13 cellular contexts compared by ENCODE assay signal in the genomic region with DNA sequence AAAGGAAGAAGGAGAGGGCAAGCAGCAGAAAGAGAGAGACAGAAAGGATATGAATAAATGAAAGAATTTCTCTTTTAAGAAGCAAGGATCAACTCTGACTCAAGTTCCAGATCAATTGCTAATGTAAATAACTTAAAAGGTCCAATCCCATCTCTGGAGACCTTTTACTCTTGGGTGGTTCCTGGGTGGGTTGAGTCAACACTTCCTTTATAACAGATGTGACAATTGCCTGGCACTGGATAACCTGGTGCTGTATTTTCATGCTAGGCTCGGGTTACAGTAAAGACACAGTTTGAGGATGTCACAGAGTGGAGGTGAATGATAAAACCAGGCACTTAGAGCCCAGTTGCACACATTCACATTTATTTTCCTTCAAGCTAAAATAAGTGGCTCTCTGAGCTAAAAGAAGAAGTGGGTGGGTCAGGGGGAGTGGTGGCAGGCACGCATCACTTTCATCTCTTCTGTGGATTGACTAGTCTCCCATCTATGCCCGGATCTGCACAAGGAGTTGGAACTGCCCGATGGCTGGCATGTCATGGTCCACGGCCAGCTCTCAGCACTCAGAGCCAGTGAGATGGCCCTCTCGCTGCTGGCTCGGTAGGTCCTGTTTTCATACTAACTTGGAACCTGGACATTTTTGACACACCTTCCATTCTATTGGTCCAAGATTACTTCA.
DNase-seq lines count a peak whose midpoint lies in the region; ATAC-seq lines count a peak whose summit lies in the region.
"Had no signal": no experiment of that assay in that cellular context is flagged by ENCODE, and none has a peak within 500 bp of the region (broad histone marks: within the 10 kb centered on the region; RNA-seq: fewer than 3 reads in every experiment).

No MANE protein-coding gene starts in this region.

- H3K27ac Mint-ChIP-seq in natural killer cell treated with Interleukin-12 subunit alpha and Interleukin-12 subunit beta and Interleukin-15 and Interleukin-18, amount 100 ng/mL, for 72 hours: peak overlapping the region; percentile 41 to 80
- no peak overlapping the region for H3K27ac Mint-ChIP-seq in activated T-helper 1 cell treated with anti-CD3 and anti-CD28 coated beads, Interleukin-12 subunit alpha, Interleukin-12 subunit beta, Interleukin-2, Interleukin-4 antibody, amounts not matched to agents 30 ng/mL and 10 ng/mL and 1 ng/mL, durations not matched to agents 14 hours and 24 hours and 36 hours

- no peak for ATAC-seq in natural killer cell treated with Interleukin-12 subunit alpha and Interleukin-12 subunit beta and Interleukin-15 and Interleukin-18, amount 100 ng/mL, for 72 hours
- no peak for ATAC-seq in left lobe of liver
- ATAC-seq: GM12878 had no signal

- H3K36me3 Mint-ChIP-seq in natural killer cell treated with Interleukin-12 subunit alpha and Interleukin-12 subunit beta and Interleukin-15 and Interleukin-18, amount 100 ng/mL, for 72 hours: peaks cover 6% of the 10 kb centered on the region
- peaks cover 49% of the 10 kb centered on the region for H3K36me3 Mint-ChIP-seq in activated T-helper 1 cell treated with anti-CD3 and anti-CD28 coated beads, Interleukin-12 subunit alpha, Interleukin-12 subunit beta, Interleukin-2, Interleukin-4 antibody, amounts not matched to agents 30 ng/mL and 10 ng/mL and 1 ng/mL, durations not matched to agents 14 hours and 24 hours and 36 hours (ENCODE audit: low read depth)

- no peaks in the 10 kb centered on the region for H3K27me3 ChIP-seq in adipocyte (replicated peaks; ENCODE audit: control insufficient read depth, insufficient read depth, low read length)
- H3K27me3 ChIP-seq: ovary had no signal

- H3K36me3 ChIP-seq in adipocyte (ENCODE audit: control insufficient read depth, insufficient read depth, low read length, severe bottlenecking): no peaks in the 10 kb centered on the region
- H3K36me3 ChIP-seq: ovary had no signal

- H3K4me3 ChIP-seq in adipocyte (ENCODE audit: low read length): no peak overlapping the region
- H3K4me3 ChIP-seq: GM12878, ovary had no signal

- no peak overlapping the region for H3K4me3 Mint-ChIP-seq in natural killer cell treated with Interleukin-12 subunit alpha and Interleukin-12 subunit beta and Interleukin-15 and Interleukin-18, amount 100 ng/mL, for 72 hours
- no peak overlapping the region for H3K4me3 Mint-ChIP-seq in activated T-helper 1 cell treated with anti-CD3 and anti-CD28 coated beads, Interleukin-12 subunit alpha, Interleukin-12 subunit beta, Interleukin-2, Interleukin-4 antibody, amounts not matched to agents 30 ng/mL and 10 ng/mL and 1 ng/mL, durations not matched to agents 14 hours and 24 hours and 36 hours
- H3K4me3 Mint-ChIP-seq: central memory CD8-positive, alpha-beta T cell had no signal

- H3K9me3 ChIP-seq in adipocyte (ENCODE audit: control insufficient read depth, low read length): no peaks in the 10 kb centered on the region
- H3K9me3 ChIP-seq: ovary had no signal

- peaks cover 58 to 67% of the 10 kb centered on the region in 2 donors for H3K4me1 Mint-ChIP-seq in natural killer cell treated with Interleukin-12 subunit alpha and Interleukin-12 subunit beta and Interleukin-15 and Interleukin-18, amount 100 ng/mL, for 72 hours (ENCODE audit: low read depth in 2 of 2)
- H3K4me1 Mint-ChIP-seq in activated T-helper 1 cell treated with anti-CD3 and anti-CD28 coated beads, Interleukin-12 subunit alpha, Interleukin-12 subunit beta, Interleukin-2, Interleukin-4 antibody, amounts not matched to agents 30 ng/mL and 10 ng/mL and 1 ng/mL, durations not matched to agents 14 hours and 24 hours and 36 hours (ENCODE audit: low read depth): peaks cover 70% of the 10 kb centered on the region

- no peaks in the 10 kb centered on the region for H3K9me3 Mint-ChIP-seq in natural killer cell treated with Interleukin-12 subunit alpha and Interleukin-12 subunit beta and Interleukin-15 and Interleukin-18, amount 100 ng/mL, for 72 hours
- H3K9me3 Mint-ChIP-seq in activated T-helper 1 cell treated with anti-CD3 and anti-CD28 coated beads, Interleukin-12 subunit alpha, Interleukin-12 subunit beta, Interleukin-2, Interleukin-4 antibody, amounts not matched to agents 30 ng/mL and 10 ng/mL and 1 ng/mL, durations not matched to agents 14 hours and 24 hours and 36 hours: no peaks in the 10 kb centered on the region
- H3K9me3 Mint-ChIP-seq: central memory CD8-positive, alpha-beta T cell had no signal

- no peaks in the 10 kb centered on the region for H3K27me3 Mint-ChIP-seq in natural killer cell treated with Interleukin-12 subunit alpha and Interleukin-12 subunit beta and Interleukin-15 and Interleukin-18, amount 100 ng/mL, for 72 hours
- H3K27me3 Mint-ChIP-seq in activated T-helper 1 cell treated with anti-CD3 and anti-CD28 coated beads, Interleukin-12 subunit alpha, Interleukin-12 subunit beta, Interleukin-2, Interleukin-4 antibody, amounts not matched to agents 30 ng/mL and 10 ng/mL and 1 ng/mL, durations not matched to agents 14 hours and 24 hours and 36 hours (ENCODE audit: insufficient read depth): no peaks in the 10 kb centered on the region
- H3K27me3 Mint-ChIP-seq: central memory CD8-positive, alpha-beta T cell had no signal

- intact Hi-C loops in activated T-helper 1 cell treated with anti-CD3 and anti-CD28 coated beads, Interleukin-12 subunit alpha, Interleukin-12 subunit beta, Interleukin-2, Interleukin-4 antibody, amounts not matched to agents 30 ng/mL and 10 ng/mL and 1 ng/mL, durations not matched to agents 14 hours and 24 hours and 36 hours (cut with micrococcal nuclease): no loop called here

- no peak overlapping the region for H3K9ac ChIP-seq in adipocyte (ENCODE audit: low read length)

- no peaks in the 10 kb centered on the region for H3K4me1 ChIP-seq in adipocyte (ENCODE audit: control insufficient read depth, insufficient read depth, low read length)

- DNase-seq in DMS 273 (lab: John Stamatoyannopoulos, UW; ENCODE audit: unreplicated experiment) (peak; percentile 5), DMS 273 treated with DMSO at 0.1 percent for 48 hours (lab: John Stamatoyannopoulos, UW) (no peak), KBM-7 (peak; percentile 12), adipocyte (ENCODE audit: low read depth) (peak; percentile 49), left lobe of liver (ENCODE audit: low spot score) (no peak), occipital lobe (lab: John Stamatoyannopoulos, UW) (no peak)
- DNase-seq in natural killer cell treated with Interleukin-12 subunit alpha and Interleukin-12 subunit beta and Interleukin-15 and Interleukin-18, amount 100 ng/mL, for 72 hours (ENCODE audit: low spot score): no peak
- DNase-seq in activated T-helper 1 cell treated with anti-CD3 and anti-CD28 coated beads, Interleukin-12 subunit alpha, Interleukin-12 subunit beta, Interleukin-2, Interleukin-4 antibody, amounts not matched to agents 30 ng/mL and 10 ng/mL and 1 ng/mL, durations not matched to agents 14 hours and 24 hours and 36 hours (ENCODE audit: low spot score): no peak
- DNase-seq: activated CD4-positive, CD25-positive, alpha-beta regulatory T cell; hypothalamus; ovary had no signal

- in situ Hi-C loops in KBM-7 (cut with MboI; ENCODE audit: low pct_unique_long_range_greater_than_20kb, low sequenced_read_pairs): no loop called here

Comparison
In these comparisons a context has a peak if more than half of its experiments do, and no peak if none do; other contexts are left out.
1. DNase-seq: peak in DMS 273 (single experiment), KBM-7 (single experiment) and adipocyte (single experiment); none in DMS 273 treated with DMSO at 0.1 percent for 48 hours (single experiment), natural killer cell treated with Interleukin-12 subunit alpha and Interleukin-12 subunit beta and Interleukin-15 and Interleukin-18, amount 100 ng/mL, for 72 hours (single experiment), activated T-helper 1 cell treated with anti-CD3 and anti-CD28 coated beads, Interleukin-12 subunit alpha, Interleukin-12 subunit beta, Interleukin-2, Interleukin-4 antibody, amounts not matched to agents 30 ng/mL and 10 ng/mL and 1 ng/mL, durations not matched to agents 14 hours and 24 hours and 36 hours (single experiment), left lobe of liver (single experiment) and occipital lobe (single experiment).